Comparison of ENCODE assay signal across 19 cellular contexts in genomic region chr5:78655731-78656130, GRCh38. TPM values are rescaled to one million over a fixed set of nuclear protein-coding genes. Genes with fewer than 3 reads are reported as not detected.
DNase-seq lines count a peak whose midpoint lies in the region; ATAC-seq, FAIRE-seq and TF ChIP-seq lines count a peak whose summit lies in the region.
"Had no signal": no experiment of that assay in that cellular context is flagged by ENCODE, and none has a peak within 500 bp of the region (broad histone marks: within the 10 kb centered on the region; RNA-seq: fewer than 3 reads in every experiment).

No MANE protein-coding gene starts in this region.

- H3K4me3 Mint-ChIP-seq in nephron progenitor cell: no peak overlapping the region
- H3K4me3 Mint-ChIP-seq: CD4-positive, alpha-beta memory T cell; GM23338; H9 had no signal

- H3K36me3 ChIP-seq in tibial artery (no peaks in the 10 kb centered on the region), psoas muscle (ENCODE audit: insufficient read depth in 1 of 2, low read depth in 1 of 2) (no peaks in the 10 kb centered on the region)

- no peaks in the 10 kb centered on the region for H3K36me3 Mint-ChIP-seq in nephron progenitor cell (ENCODE audit: low read depth)
- H3K36me3 Mint-ChIP-seq: CD4-positive, alpha-beta memory T cell had no signal

- no peak overlapping the region for H3K27ac Mint-ChIP-seq in nephron progenitor cell
- H3K27ac Mint-ChIP-seq: CD4-positive, alpha-beta memory T cell; GM23338; H9 had no signal

- intact Hi-C loops in left ventricle myocardium superior (cut with micrococcal nuclease): no loop called here
- intact Hi-C loops in left cardiac atrium (cut with DNase I): loop anchor here in 1 of 2 donors (10.0 kb wide), 1 partner anchor 331 kb away; no protein-coding TSS in a partner anchor
- intact Hi-C loops in tibial artery (cut with DNase I; ENCODE audit: low total_unique reads): loop anchor here (10.0 kb wide), 1 partner anchor 249 kb away; no protein-coding TSS in a partner anchor
- intact Hi-C loops in psoas muscle (cut with DNase I): no loop called here

- FAIRE-seq in endometrium (lab: Jason Lieb, UNC): peak; percentile 96
- FAIRE-seq: GM12891, GM18507 had no signal

- peaks cover 22% of the 10 kb centered on the region for H3K4me1 Mint-ChIP-seq in nephron progenitor cell
- H3K4me1 Mint-ChIP-seq: CD4-positive, alpha-beta memory T cell had no signal

- H3K4me1 ChIP-seq in tibial artery (peaks cover 0 to 69% (median 35%) of the 10 kb centered on the region in 4 donors), psoas muscle (no peaks in the 10 kb centered on the region)

- peaks cover 6% of the 10 kb centered on the region for H3K27me3 Mint-ChIP-seq in nephron progenitor cell (ENCODE audit: low read depth, poor library complexity)

- no peaks in the 10 kb centered on the region for H3K27me3 ChIP-seq in tibial artery
- no peaks in the 10 kb centered on the region for H3K27me3 ChIP-seq in psoas muscle (ENCODE audit: insufficient read depth in 3 of 3, low read length in 2 of 3)

- no peaks in the 10 kb centered on the region for H3K9me3 ChIP-seq in tibial artery
- H3K9me3 ChIP-seq in psoas muscle: no peaks in the 10 kb centered on the region

- H3K9me3 Mint-ChIP-seq in nephron progenitor cell: peaks cover 9% of the 10 kb centered on the region
- H3K9me3 Mint-ChIP-seq: GM23338, H9 had no signal

- peak overlapping the region; percentile 58 to 66 for H3K27ac ChIP-seq in tibial artery
- H3K27ac ChIP-seq in psoas muscle: no peak overlapping the region

- ATAC-seq in left ventricle myocardium superior (peak; percentile 30), left cardiac atrium (no peak), psoas muscle (no peak)
- ATAC-seq: GM23338, HCT116 had no signal

- DNase-seq in left ventricle myocardium superior: no peak
- no peak for DNase-seq in left cardiac atrium
- DNase-seq in tibial artery: no peak
- no peak for DNase-seq in nephron progenitor cell
- no peak for DNase-seq in psoas muscle
- DNase-seq: 8988T; C1 segment of cervical spinal cord; Calu3; CD4-positive, alpha-beta memory T cell; COR-L47; DMS53; DMS79 treated with DMSO at 0.1 percent for 48 hours; GF-D8; H9 had no signal

- H3K4me3 ChIP-seq in tibial artery (no peak overlapping the region), psoas muscle (no peak overlapping the region)
- H3K4me3 ChIP-seq: GM23338 had no signal

- no peak for TF ChIP-seq CTCF in tibial artery (IDR thresholded peaks at IDR 0.05)
- TF ChIP-seq CTCF in nephron progenitor cell (IDR thresholded peaks at IDR 0.05): no peak
- TF ChIP-seq CTCF in psoas muscle (IDR thresholded peaks at IDR 0.05): no peak

RNA-seq across cellular contexts. Expression of gene LHFPL2, which starts 7.2 kb away (rescaled TPM):
- 5.4 TPM for total RNA-seq in left ventricle myocardium superior
- total RNA-seq in left cardiac atrium: 10 to 100 TPM; 12.5 to 23.9 TPM
- total RNA-seq in psoas muscle: 1 to 10 TPM; 3.6 to 6.4 (median 4.8) TPM
- polyA plus RNA-seq in psoas muscle: 1 to 10 TPM; 1.1 to 2.5 (median 2.3) TPM
